In the genomic region with DNA sequence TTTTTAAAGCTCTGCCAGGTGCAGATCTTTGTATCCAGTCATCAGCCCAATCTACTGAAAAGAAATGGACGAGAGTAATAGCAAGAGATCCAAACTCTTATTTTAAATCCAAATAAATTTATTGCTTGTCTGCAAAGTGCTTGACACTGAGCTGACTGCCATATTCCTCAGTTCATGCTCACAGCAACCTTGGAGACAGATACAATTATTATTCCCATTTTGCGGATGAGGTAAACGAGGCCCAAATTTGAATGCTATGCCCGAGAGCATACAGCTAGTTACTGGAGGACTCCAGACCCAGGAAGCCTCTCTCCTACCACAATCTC, we compare ENCODE assay signal across 1 cellular context.
TF ChIP-seq lines count a peak whose summit lies in the region.

No MANE protein-coding gene starts in this region.

TF ChIP-seq in HepG2, 621 proteins besides CTCF, POLR2A, EP300 and RAD21:
- TF ChIP-seq SETDB1 (CRISPR knock-in tag; IDR thresholded peaks at IDR 0.05; ENCODE audit: borderline replicate concordance), result no peak
- 0 out of 2 replicates have a peak, but pooled peaks have one; percentile 14 for TF ChIP-seq CCDC6 (CRISPR knock-in tag; IDR thresholded peaks at IDR 0.05)
- TF ChIP-seq ZSCAN30 (CRISPR knock-in tag; IDR thresholded peaks at IDR 0.05), result peak; percentile 13; the same call in 1 of the 2 replicates
- TF ChIP-seq MED1 (CRISPR knock-in tag; IDR thresholded peaks at IDR 0.05), result no peak
- TF ChIP-seq ZNF367 (CRISPR knock-in tag; IDR thresholded peaks at IDR 0.05; ENCODE audit: borderline replicate concordance), result no peak
- TF ChIP-seq ZMYM2 (CRISPR knock-in tag; IDR thresholded peaks at IDR 0.05), result peak; percentile 40; the same call in 1 of the 2 replicates
- 0 out of 2 replicates have a peak, but pooled peaks have one; percentile 16 for TF ChIP-seq ISX (CRISPR knock-in tag; conservative IDR thresholded peaks at IDR 0.05)
- TF ChIP-seq ZNF816 (CRISPR knock-in tag; IDR thresholded peaks at IDR 0.05; ENCODE audit: borderline replicate concordance), result 0 out of 2 replicates have a peak, but pooled peaks have one; percentile 16
- peak; percentile 80; the same call in 1 of the 2 replicates for TF ChIP-seq CHD4 (IDR thresholded peaks at IDR 0.05; ENCODE audit: borderline replicate concordance, low read length)
- peak; percentile 98 for TF ChIP-seq ZNF629 (CRISPR knock-in tag; conservative IDR thresholded peaks at IDR 0.05)
- TF ChIP-seq, protein P1, sequence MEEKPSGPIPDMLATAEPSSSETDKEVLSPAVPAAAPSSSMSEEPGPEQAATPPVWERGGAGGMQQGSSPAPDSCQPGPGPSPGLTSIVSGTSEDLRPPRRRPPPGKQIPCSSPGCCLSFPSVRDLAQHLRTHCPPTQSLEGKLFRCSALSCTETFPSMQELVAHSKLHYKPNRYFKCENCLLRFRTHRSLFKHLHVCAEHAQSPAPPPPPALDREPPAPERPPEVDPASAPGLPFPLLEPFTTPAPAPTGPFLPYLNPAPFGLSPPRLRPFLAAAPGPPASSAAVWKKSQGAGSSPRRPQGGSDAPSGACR (CRISPR knock-in tag; IDR thresholded peaks at IDR 0.05), result peak; percentile 2; the same call in 1 of the 2 replicates
- 0 out of 2 replicates have a peak, but pooled peaks have one; percentile 1 for TF ChIP-seq ZNF782 (CRISPR knock-in tag; IDR thresholded peaks at IDR 0.05; ENCODE audit: borderline replicate concordance)
- TF ChIP-seq ZSCAN20 (CRISPR knock-in tag; IDR thresholded peaks at IDR 0.05; ENCODE audit: borderline replicate concordance), result peak; percentile 24; the same call in 1 of the 2 replicates
- TF ChIP-seq SATB2 (CRISPR knock-in tag; IDR thresholded peaks at IDR 0.05), result 0 out of 2 replicates have a peak, but pooled peaks have one; percentile 29
- TF ChIP-seq PCBP2 (optimal IDR thresholded peaks at IDR 0.05; ENCODE audit: low read depth, low read length, poor library complexity, severe bottlenecking), result no peak
